20 cellular contexts compared by ENCODE assay signal in genomic region chr11:41306435-41306834, GRCh38.
DNase-seq lines count a peak whose midpoint lies in the region; ATAC-seq and TF ChIP-seq lines count a peak whose summit lies in the region.
"Had no signal": no experiment of that assay in that cellular context is flagged by ENCODE, and none has a peak within 500 bp of the region (broad histone marks: within the 10 kb centered on the region; RNA-seq: fewer than 3 reads in every experiment).

No MANE protein-coding gene starts in this region.

- peak; percentile 20 for ATAC-seq in GM19351 (IDR thresholded peaks at IDR 0.05; ENCODE audit: unreplicated experiment)
- ATAC-seq in GM19324 (IDR thresholded peaks at IDR 0.05; ENCODE audit: low FRiP score, unreplicated experiment), result no peak
- no peak for ATAC-seq in HG03354 (IDR thresholded peaks at IDR 0.05; ENCODE audit: poor library complexity, severe bottlenecking, unreplicated experiment)
- ATAC-seq: activated naive CD8-positive, alpha-beta T cell treated with anti-CD3 and anti-CD28 coated beads, Interleukin-2, amount 50 U/mL, for 24 hours; stimulated activated naive CD8-positive, alpha-beta T cell treated with anti-CD3 and anti-CD28 coated beads, Interleukin-15, amount 100 ng/mL, for 72 hours had no signal

- BruUV-seq in A673 (replicated peaks; lab: Mats Ljungman, UMichigan), result no TSS peak

- H3K27me3 ChIP-seq in A673 (replicated peaks; ENCODE audit: insufficient read depth, low read depth, low read length, poor library complexity) (no peaks in the 10 kb centered on the region), brain microvascular endothelial cell (replicated peaks) (no peaks in the 10 kb centered on the region)

- CTCF ChIA-PET in A673 (lab: Charles Lee), result interaction anchor here (0.7 kb wide), 1 partner anchor 15 kb away, joined by 8 read pairs; no protein-coding TSS in a partner anchor

- TF ChIP-seq CTCF in A673 (conservative IDR thresholded peaks at IDR 0.05; ENCODE audit: low read depth, low read length), result no peak
- no peak for TF ChIP-seq CTCF in brain microvascular endothelial cell (IDR thresholded peaks at IDR 0.05; ENCODE audit: low read depth, low read length, missing control alignments)

- H3K4me1 ChIP-seq in A673 (ENCODE audit: insufficient read depth, low read length, poor library complexity, severe bottlenecking), result no peaks in the 10 kb centered on the region

- H3K27ac ChIP-seq in A673 (ENCODE audit: low read depth, low read length, poor library complexity, severe bottlenecking) (no peak overlapping the region), brain microvascular endothelial cell (peak overlapping the region; percentile 37)
- H3K27ac ChIP-seq: RWPE1, skin epidermis, WERI-Rb-1 had no signal

- DNase-seq in A673 (ENCODE audit: low spot score) (peak; percentile 40), Kasumi-1 (lab: John Stamatoyannopoulos, UW) (peak; percentile 34 to 53), brain microvascular endothelial cell (peak; percentile 72), SIG-M5 treated with dmso at 0.1 percent for 504 hours (lab: John Stamatoyannopoulos, UW; ENCODE audit: unreplicated experiment) (no peak)
- DNase-seq in stimulated activated CD4-positive, alpha-beta T cell treated with anti-CD3 and anti-CD28 coated beads, Interleukin-2, amount 100 ng/mL, for 48 hours, result no peak
- DNase-seq: 8988T; activated CD8-positive, alpha-beta memory T cell treated with anti-CD3 and anti-CD28 coated beads for 24 hours; activated naive CD8-positive, alpha-beta T cell treated with anti-CD3 and anti-CD28 coated beads, Interleukin-2, amount 50 U/mL, for 24 hours; CD4-positive, CD25-positive, alpha-beta regulatory T cell; DMS79; H7; NCI-H1048; NCI-H2107; stimulated activated naive CD8-positive, alpha-beta T cell treated with anti-CD3 and anti-CD28 coated beads, Interleukin-15, amount 100 ng/mL, for 72 hours; WERI-Rb-1 had no signal

- intact Hi-C loops in A673 (cut with micrococcal nuclease; ENCODE audit: unreplicated experiment), result loop anchor here (5.0 kb wide), 1 partner anchor 51 kb away; no protein-coding TSS in a partner anchor

- in situ Hi-C loops in brain microvascular endothelial cell (cut with HindIII; ENCODE audit: low pct_ligation_motif_present, low sequenced_read_pairs), result no loop called here

- H3K36me3 ChIP-seq in A673 (ENCODE audit: insufficient read depth, low read length, poor library complexity, severe bottlenecking) (no peaks in the 10 kb centered on the region), brain microvascular endothelial cell (replicated peaks) (no peaks in the 10 kb centered on the region)
- H3K36me3 ChIP-seq: WERI-Rb-1 had no signal

- H3K4me3 ChIP-seq in A673 (ENCODE audit: low read depth, low read length, poor library complexity, severe bottlenecking) (no peak overlapping the region), brain microvascular endothelial cell (ENCODE audit: low read depth, low read length) (no peak overlapping the region)
- H3K4me3 ChIP-seq: skin epidermis had no signal

- no peaks in the 10 kb centered on the region for H3K9me3 ChIP-seq in A673 (ENCODE audit: low read depth, low read length, poor library complexity, severe bottlenecking)

- POLR2A ChIA-PET in A673 (lab: Charles Lee; ENCODE audit: low non-redundant PET), result interaction anchor here (0.6 kb wide), 1 partner anchor 592 kb away, joined by 4 read pairs; no protein-coding TSS in a partner anchor

Comparison
In these comparisons a context has a peak if more than half of its experiments do, and no peak if none do; other contexts are left out.
1. DNase-seq: peak in A673 (single experiment), Kasumi-1 (2 of 2) and brain microvascular endothelial cell (single experiment); none in SIG-M5 treated with dmso at 0.1 percent for 504 hours (single experiment) and stimulated activated CD4-positive, alpha-beta T cell treated with anti-CD3 and anti-CD28 coated beads, Interleukin-2, amount 100 ng/mL, for 48 hours (0 of 2).